In genomic region chr14:45766247-45766646, GRCh38 we compare ENCODE assay signal across 33 cellular contexts.
"Had no signal": no experiment of that assay in that cellular context is flagged by ENCODE, and none has a peak within 500 bp of the region (broad histone marks: within the 10 kb centered on the region; RNA-seq: fewer than 3 reads in every experiment).

No MANE protein-coding gene starts in this region.

- H3K27me3 ChIP-seq: adrenal gland, ascending aorta, body of pancreas, brain microvascular endothelial cell, breast epithelium, cardiac muscle cell had no signal

- ATAC-seq: activated naive CD4-positive, alpha-beta T cell treated with anti-CD3 and anti-CD28 coated beads, Interleukin-2, amount 50 U/mL, for 72 hours; activated naive CD8-positive, alpha-beta T cell treated with anti-CD3 and anti-CD28 coated beads, Interleukin-2, amount 50 U/mL, for 24 hours; activated T-cell treated with anti-CD3 and anti-CD28 coated beads, Interleukin-2, amount 50 U/mL, for 4 hours; activated T-cell treated with anti-CD3 and anti-CD28 coated beads, Interleukin-2, amount 50 U/mL, for 72 hours; activated T-helper 17 cell treated with anti-CD3 and anti-CD28 coated beads, Interleukin-2, amount 50 U/mL, for 72 hours; body of pancreas had no signal

- DNase-seq: activated effector memory CD4-positive, alpha-beta T cell treated with anti-CD3 and anti-CD28 coated beads, Interleukin-2, amount 50 U/mL, for 16 hours; activated effector memory CD4-positive, alpha-beta T cell treated with Interleukin-2 at 50 U/mL for 16 hours; activated gamma-delta T cell; activated gamma-delta T cell treated with Interleukin-2 at 50 U/mL for 16 hours; activated naive CD4-positive, alpha-beta T cell; activated naive CD4-positive, alpha-beta T cell treated with anti-CD3 and anti-CD28 coated beads for 36 hours; activated naive CD4-positive, alpha-beta T cell treated with anti-CD3 and anti-CD28 coated beads, Interleukin-2, amount 10 ng/mL, durations not matched to agents 7 days and 5 days; activated naive CD4-positive, alpha-beta T cell treated with anti-CD3 and anti-CD28 coated beads, Interleukin-2, amount 50 U/mL, for 16 hours; activated naive CD4-positive, alpha-beta T cell treated with Interleukin-2 at 50 U/mL for 16 hours; activated naive CD8-positive, alpha-beta T cell treated with anti-CD3 and anti-CD28 coated beads for 36 hours; activated naive CD8-positive, alpha-beta T cell treated with anti-CD3 and anti-CD28 coated beads, Interleukin-2, amount 10 ng/mL, durations not matched to agents 7 days and 5 days; activated naive CD8-positive, alpha-beta T cell treated with anti-CD3 and anti-CD28 coated beads, Interleukin-2, amount 50 U/mL, for 24 hours; activated T-cell treated with anti-CD3 and anti-CD28 coated beads, Interleukin-2, amount 50 U/mL, for 24 hours; activated T-cell treated with anti-CD3 and anti-CD28 coated beads, Interleukin-2, amount 50 U/mL, for 4 hours; activated T-cell treated with anti-CD3 and anti-CD28 coated beads, Interleukin-2, amount 50 U/mL, for 48 hours; activated T-cell treated with anti-CD3 and anti-CD28 coated beads, Interleukin-2, amount 50 U/mL, for 72 hours; adrenal gland; amniotic stem cell; amygdala; anterior cingulate cortex; aorta; body of pancreas; brain microvascular endothelial cell; caudate nucleus; central memory CD4-positive, alpha-beta T cell; cerebellar nuclear complex had no signal

- H3K4me1 ChIP-seq: adrenal gland, ascending aorta, body of pancreas, breast epithelium had no signal

- H3K4me3 ChIP-seq: adrenal gland, ascending aorta, body of pancreas, breast epithelium, cardiac muscle cell had no signal

- H3K27ac ChIP-seq: adrenal gland, ascending aorta, body of pancreas, brain microvascular endothelial cell, breast epithelium, cardiac muscle cell had no signal

- H3K9me3 ChIP-seq: adrenal gland, ascending aorta, body of pancreas, breast epithelium had no signal

- FAIRE-seq: astrocyte, bronchial epithelial cell had no signal

- H3K36me3 ChIP-seq: adrenal gland, ascending aorta, brain microvascular endothelial cell, breast epithelium, cardiac muscle cell had no signal
